ENCODE assay signal across 1 cellular context in genomic region chr19:41957838-41958366, GRCh38.
TF ChIP-seq lines count a peak whose summit lies in the region.

No MANE protein-coding gene starts in this region.

TF ChIP-seq in HepG2, 621 proteins besides CTCF, POLR2A, EP300 and RAD21 (continued from another document):
- TF ChIP-seq ZNF512B (CRISPR knock-in tag; IDR thresholded peaks at IDR 0.05; ENCODE audit: borderline replicate concordance): no peak
